Comparison of ENCODE assay signal across 17 cellular contexts in genomic region chrX:78643874-78644273, GRCh38. TPM values are rescaled to one million over a fixed set of nuclear protein-coding genes. Genes with fewer than 3 reads are reported as not detected.
DNase-seq lines count a peak whose midpoint lies in the region; ATAC-seq, FAIRE-seq and TF ChIP-seq lines count a peak whose summit lies in the region.
"Had no signal": no experiment of that assay in that cellular context is flagged by ENCODE, and none has a peak within 500 bp of the region (broad histone marks: within the 10 kb centered on the region; RNA-seq: fewer than 3 reads in every experiment).

No MANE protein-coding gene starts in this region.

- peaks cover 47% of the 10 kb centered on the region for H3K9me3 Mint-ChIP-seq in T-helper 1 cell treated with Interleukin-12 subunit alpha and Interleukin-12 subunit beta and Interleukin-4 antibody, amounts not matched to agents 30 μg/mL and 1 μg/mL, for 36 hours
- peaks cover 3% of the 10 kb centered on the region for H3K9me3 Mint-ChIP-seq in astrocyte (ENCODE audit: unreplicated experiment)
- H3K9me3 Mint-ChIP-seq in stimulated activated naive CD8-positive, alpha-beta T cell treated with anti-CD3 and anti-CD28 coated beads, Interleukin-15, amount 100 ng/mL, for 72 hours: peaks cover 20 to 26% of the 10 kb centered on the region in 2 donors
- peaks cover 49% of the 10 kb centered on the region for H3K9me3 Mint-ChIP-seq in activated T-helper 2 cell treated with anti-CD3 and anti-CD28 coated beads, Interferon-gamma antibody, Interleukin-2, Interleukin-4, amounts not matched to agents 10 μg/mL and 5 μg/mL and 100 μg/mL, durations not matched to agents 14 hours and 24 hours and 36 hours

- H3K36me3 ChIP-seq in astrocyte (ENCODE audit: insufficient read depth, low read length) (no peaks in the 10 kb centered on the region), lower lobe of right lung (no peaks in the 10 kb centered on the region)

- no peak overlapping the region for H3K9ac ChIP-seq in astrocyte (ENCODE audit: low read length)

- H2AFZ ChIP-seq in astrocyte (ENCODE audit: low read depth, low read length): no peak overlapping the region

- no peak overlapping the region for H3K27ac ChIP-seq in astrocyte (ENCODE audit: low read depth, low read length)
- no peak overlapping the region for H3K27ac ChIP-seq in lower lobe of right lung
- H3K27ac ChIP-seq: 22Rv1 had no signal

- H3K4me1 ChIP-seq in astrocyte (ENCODE audit: insufficient read depth, low read length) (peaks cover 5% of the 10 kb centered on the region), lower lobe of right lung (no peaks in the 10 kb centered on the region)

- H3K4me3 Mint-ChIP-seq in T-helper 1 cell treated with Interleukin-12 subunit alpha and Interleukin-12 subunit beta and Interleukin-4 antibody, amounts not matched to agents 30 μg/mL and 1 μg/mL, for 36 hours: peak overlapping the region; percentile 14
- H3K4me3 Mint-ChIP-seq in astrocyte (ENCODE audit: unreplicated experiment): no peak overlapping the region
- peak overlapping the region; percentile 7 to 18 for H3K4me3 Mint-ChIP-seq in stimulated activated naive CD8-positive, alpha-beta T cell treated with anti-CD3 and anti-CD28 coated beads, Interleukin-15, amount 100 ng/mL, for 72 hours
- no peak overlapping the region for H3K4me3 Mint-ChIP-seq in activated T-helper 2 cell treated with anti-CD3 and anti-CD28 coated beads, Interferon-gamma antibody, Interleukin-2, Interleukin-4, amounts not matched to agents 10 μg/mL and 5 μg/mL and 100 μg/mL, durations not matched to agents 14 hours and 24 hours and 36 hours (ENCODE audit: low read depth)

- no peak for TF ChIP-seq CTCF in astrocyte (IDR thresholded peaks at IDR 0.05; ENCODE audit: insufficient read depth, low read depth, low read length)
- no peak for TF ChIP-seq CTCF in lower lobe of right lung (IDR thresholded peaks at IDR 0.05)

- no peak overlapping the region for H3K4me3 ChIP-seq in astrocyte (ENCODE audit: insufficient read depth, low read depth, low read length)
- no peak overlapping the region for H3K4me3 ChIP-seq in lower lobe of right lung

- H3K4me2 ChIP-seq in astrocyte (ENCODE audit: low read length): no peak overlapping the region

- no peak for DNase-seq in T-helper 1 cell
- DNase-seq in stimulated activated naive CD4-positive, alpha-beta T cell (lab: John Stamatoyannopoulos, UW): peak in 5 of 6 experiments; percentile 0 to 54 (median 28)
- DNase-seq in stimulated activated naive CD4-positive, alpha-beta T cell treated with Interleukin-2 at 50 U/mL for 16 hours (lab: John Stamatoyannopoulos, UW): no peak
- no peak for DNase-seq in astrocyte (ENCODE audit: low read depth)
- peak; percentile 9 to 25 for DNase-seq in stimulated activated naive CD8-positive, alpha-beta T cell treated with anti-CD3 and anti-CD28 coated beads, Interleukin-15, amount 100 ng/mL, for 72 hours
- no peak for DNase-seq in activated T-helper 2 cell treated with anti-CD3 and anti-CD28 coated beads, Interferon-gamma antibody, Interleukin-2, Interleukin-4, amounts not matched to agents 10 μg/mL and 5 μg/mL and 100 μg/mL, durations not matched to agents 14 hours and 24 hours and 36 hours (ENCODE audit: low spot score)
- DNase-seq in lower lobe of right lung: no peak
- DNase-seq: DMS 273 treated with DMSO at 0.1 percent for 48 hours, GOT3, KBM-7, NCI-H1048, NCI-H146, NCI-H2227 treated with DMSO at 0.1 percent for 48 hours, NCI-H524 treated with DMSO at 0.1 percent for 48 hours had no signal

- H3K27me3 ChIP-seq in astrocyte (ENCODE audit: insufficient read depth, low read length) (no peaks in the 10 kb centered on the region), lower lobe of right lung (ENCODE audit: low read depth) (no peaks in the 10 kb centered on the region)

- H3K36me3 Mint-ChIP-seq in T-helper 1 cell treated with Interleukin-12 subunit alpha and Interleukin-12 subunit beta and Interleukin-4 antibody, amounts not matched to agents 30 μg/mL and 1 μg/mL, for 36 hours (ENCODE audit: low read depth): peaks cover 34% of the 10 kb centered on the region
- no peaks in the 10 kb centered on the region for H3K36me3 Mint-ChIP-seq in astrocyte (ENCODE audit: low read depth, unreplicated experiment)
- H3K36me3 Mint-ChIP-seq in activated T-helper 2 cell treated with anti-CD3 and anti-CD28 coated beads, Interferon-gamma antibody, Interleukin-2, Interleukin-4, amounts not matched to agents 10 μg/mL and 5 μg/mL and 100 μg/mL, durations not matched to agents 14 hours and 24 hours and 36 hours (ENCODE audit: low read depth): peaks cover 51% of the 10 kb centered on the region

- intact Hi-C loops in activated T-helper 2 cell treated with anti-CD3 and anti-CD28 coated beads, Interferon-gamma antibody, Interleukin-2, Interleukin-4, amounts not matched to agents 10 μg/mL and 5 μg/mL and 100 μg/mL, durations not matched to agents 14 hours and 24 hours and 36 hours (cut with micrococcal nuclease): no loop called here
- intact Hi-C loops in lower lobe of right lung (cut with DNase I): no loop called here

- no peaks in the 10 kb centered on the region for H3K27me3 Mint-ChIP-seq in T-helper 1 cell treated with Interleukin-12 subunit alpha and Interleukin-12 subunit beta and Interleukin-4 antibody, amounts not matched to agents 30 μg/mL and 1 μg/mL, for 36 hours (ENCODE audit: low read depth)
- no peaks in the 10 kb centered on the region for H3K27me3 Mint-ChIP-seq in astrocyte (ENCODE audit: low read depth, unreplicated experiment)
- no peaks in the 10 kb centered on the region for H3K27me3 Mint-ChIP-seq in stimulated activated naive CD8-positive, alpha-beta T cell treated with anti-CD3 and anti-CD28 coated beads, Interleukin-15, amount 100 ng/mL, for 72 hours
- H3K27me3 Mint-ChIP-seq in activated T-helper 2 cell treated with anti-CD3 and anti-CD28 coated beads, Interferon-gamma antibody, Interleukin-2, Interleukin-4, amounts not matched to agents 10 μg/mL and 5 μg/mL and 100 μg/mL, durations not matched to agents 14 hours and 24 hours and 36 hours (ENCODE audit: low read depth): no peaks in the 10 kb centered on the region

- H3K4me1 Mint-ChIP-seq in T-helper 1 cell treated with Interleukin-12 subunit alpha and Interleukin-12 subunit beta and Interleukin-4 antibody, amounts not matched to agents 30 μg/mL and 1 μg/mL, for 36 hours (ENCODE audit: low read depth): peaks cover 14% of the 10 kb centered on the region
- H3K4me1 Mint-ChIP-seq in astrocyte (ENCODE audit: low read depth, unreplicated experiment): peaks cover 7% of the 10 kb centered on the region
- H3K4me1 Mint-ChIP-seq in stimulated activated naive CD8-positive, alpha-beta T cell treated with anti-CD3 and anti-CD28 coated beads, Interleukin-15, amount 100 ng/mL, for 72 hours: peaks cover 15% of the 10 kb centered on the region
- H3K4me1 Mint-ChIP-seq in activated T-helper 2 cell treated with anti-CD3 and anti-CD28 coated beads, Interferon-gamma antibody, Interleukin-2, Interleukin-4, amounts not matched to agents 10 μg/mL and 5 μg/mL and 100 μg/mL, durations not matched to agents 14 hours and 24 hours and 36 hours (ENCODE audit: low read depth): peaks cover 9% of the 10 kb centered on the region

- peak overlapping the region; percentile 63 for H3K27ac Mint-ChIP-seq in T-helper 1 cell treated with Interleukin-12 subunit alpha and Interleukin-12 subunit beta and Interleukin-4 antibody, amounts not matched to agents 30 μg/mL and 1 μg/mL, for 36 hours
- peak overlapping the region; percentile 78 for H3K27ac Mint-ChIP-seq in astrocyte (ENCODE audit: unreplicated experiment)
- no peak overlapping the region for H3K27ac Mint-ChIP-seq in stimulated activated naive CD8-positive, alpha-beta T cell treated with anti-CD3 and anti-CD28 coated beads, Interleukin-15, amount 100 ng/mL, for 72 hours
- no peak overlapping the region for H3K27ac Mint-ChIP-seq in activated T-helper 2 cell treated with anti-CD3 and anti-CD28 coated beads, Interferon-gamma antibody, Interleukin-2, Interleukin-4, amounts not matched to agents 10 μg/mL and 5 μg/mL and 100 μg/mL, durations not matched to agents 14 hours and 24 hours and 36 hours

- peak; percentile 97 for ATAC-seq in stimulated activated naive CD8-positive, alpha-beta T cell treated with anti-CD3 and anti-CD28 coated beads, Interleukin-15, amount 100 ng/mL, for 72 hours
- no peak for ATAC-seq in lower lobe of right lung

- no peak for FAIRE-seq in astrocyte (lab: Jason Lieb, UNC)

- H3K9me3 ChIP-seq in astrocyte (ENCODE audit: insufficient read depth, low read depth, low read length) (no peaks in the 10 kb centered on the region), lower lobe of right lung (no peaks in the 10 kb centered on the region)

- H4K20me1 ChIP-seq in astrocyte (ENCODE audit: insufficient read depth, low read length): no peaks in the 10 kb centered on the region

- H3K79me2 ChIP-seq in astrocyte (ENCODE audit: insufficient read depth, low read length): no peaks in the 10 kb centered on the region

RNA-seq across cellular contexts. Expression of gene RTL3, which starts 15.3 kb away (rescaled TPM):
- total RNA-seq in astrocyte: 0.95 and 1.7 TPM in 2 replicates
- not detected in 2 replicates for total RNA-seq in activated T-helper 2 cell treated with anti-CD3 and anti-CD28 coated beads, Interferon-gamma antibody, Interleukin-2, Interleukin-4, amounts not matched to agents 10 μg/mL and 5 μg/mL and 100 μg/mL, durations not matched to agents 14 hours and 24 hours and 36 hours
- not detected for total RNA-seq in lower lobe of right lung
- total RNA-seq: OCI-LY7 had no signal

Comparison
In these comparisons a context has a peak if more than half of its experiments do, and no peak if none do; other contexts are left out.
1. DNase-seq: peak in stimulated activated naive CD4-positive, alpha-beta T cell (5 of 6) and stimulated activated naive CD8-positive, alpha-beta T cell treated with anti-CD3 and anti-CD28 coated beads, Interleukin-15, amount 100 ng/mL, for 72 hours (2 of 2); none in T-helper 1 cell (0 of 5), stimulated activated naive CD4-positive, alpha-beta T cell treated with Interleukin-2 at 50 U/mL for 16 hours (single experiment), astrocyte (single experiment), activated T-helper 2 cell treated with anti-CD3 and anti-CD28 coated beads, Interferon-gamma antibody, Interleukin-2, Interleukin-4, amounts not matched to agents 10 μg/mL and 5 μg/mL and 100 μg/mL, durations not matched to agents 14 hours and 24 hours and 36 hours (single experiment) and lower lobe of right lung (single experiment).
2. H3K27ac Mint-ChIP-seq: peak in T-helper 1 cell treated with Interleukin-12 subunit alpha and Interleukin-12 subunit beta and Interleukin-4 antibody, amounts not matched to agents 30 μg/mL and 1 μg/mL, for 36 hours (single experiment) and astrocyte (single experiment); none in stimulated activated naive CD8-positive, alpha-beta T cell treated with anti-CD3 and anti-CD28 coated beads, Interleukin-15, amount 100 ng/mL, for 72 hours (0 of 2) and activated T-helper 2 cell treated with anti-CD3 and anti-CD28 coated beads, Interferon-gamma antibody, Interleukin-2, Interleukin-4, amounts not matched to agents 10 μg/mL and 5 μg/mL and 100 μg/mL, durations not matched to agents 14 hours and 24 hours and 36 hours (single experiment).
3. H3K4me3 Mint-ChIP-seq: peak in T-helper 1 cell treated with Interleukin-12 subunit alpha and Interleukin-12 subunit beta and Interleukin-4 antibody, amounts not matched to agents 30 μg/mL and 1 μg/mL, for 36 hours (single experiment) and stimulated activated naive CD8-positive, alpha-beta T cell treated with anti-CD3 and anti-CD28 coated beads, Interleukin-15, amount 100 ng/mL, for 72 hours (2 of 2); none in astrocyte (single experiment) and activated T-helper 2 cell treated with anti-CD3 and anti-CD28 coated beads, Interferon-gamma antibody, Interleukin-2, Interleukin-4, amounts not matched to agents 10 μg/mL and 5 μg/mL and 100 μg/mL, durations not matched to agents 14 hours and 24 hours and 36 hours (single experiment).